1 cellular context compared by ENCODE assay signal in genomic region chr4:41709844-41710481, GRCh38.
TF ChIP-seq lines count a peak whose summit lies in the region.

No MANE protein-coding gene starts in this region.

TF ChIP-seq in HEK293, 187 proteins besides CTCF, POLR2A, EP300 and RAD21 (continued from another document):
- no peak for TF ChIP-seq PBX3 (CRISPR knock-in tag; IDR thresholded peaks at IDR 0.05)
- TF ChIP-seq ZNF610 (tag by site-specific recombination; IDR thresholded peaks at IDR 0.05; ENCODE audit: borderline replicate concordance), result no peak
- no peak for TF ChIP-seq SCRT1 (tag by site-specific recombination; IDR thresholded peaks at IDR 0.05; ENCODE audit: borderline replicate concordance)
- TF ChIP-seq ZNF654 (tag by site-specific recombination; IDR thresholded peaks at IDR 0.05; ENCODE audit: low read depth), result peak; percentile 10; the same call in 1 of the 2 replicates
- no peak for TF ChIP-seq ZNF280D (tag by site-specific recombination; IDR thresholded peaks at IDR 0.05)
- TF ChIP-seq ZBTB21 (tag by site-specific recombination; IDR thresholded peaks at IDR 0.05), result peak; percentile 86
- no peak; the same call in 1 of the 2 replicates for TF ChIP-seq ZNF501 (tag by site-specific recombination; IDR thresholded peaks at IDR 0.05)
- TF ChIP-seq ZNF785 (tag by site-specific recombination; IDR thresholded peaks at IDR 0.05), result no peak
- no peak for TF ChIP-seq ZNF670 (tag by site-specific recombination; IDR thresholded peaks at IDR 0.05; ENCODE audit: low read depth)
- TF ChIP-seq ZNF623 (tag by site-specific recombination; IDR thresholded peaks at IDR 0.05), result no peak
- TF ChIP-seq ZNF394 (tag by site-specific recombination; IDR thresholded peaks at IDR 0.05; ENCODE audit: borderline replicate concordance), result 0 out of 2 replicates have a peak, but pooled peaks have one; percentile 20
- TF ChIP-seq ZNF266 (tag by site-specific recombination; IDR thresholded peaks at IDR 0.05; ENCODE audit: low read depth), result no peak
- TF ChIP-seq GLIS1 (tag by site-specific recombination; IDR thresholded peaks at IDR 0.05), result 0 out of 2 replicates have a peak, but pooled peaks have one; percentile 25
- peak; percentile 69; the same call in 1 of the 2 replicates for TF ChIP-seq ZBTB44 (tag by site-specific recombination; IDR thresholded peaks at IDR 0.05)
- no peak for TF ChIP-seq ZNF157 (tag by site-specific recombination; IDR thresholded peaks at IDR 0.05)
- TF ChIP-seq ZNF133 (tag by site-specific recombination; IDR thresholded peaks at IDR 0.05), result no peak
- TF ChIP-seq HOXC10 (CRISPR knock-in tag; IDR thresholded peaks at IDR 0.05), result no peak
- peak; percentile 59; the same call in 1 of the 2 replicates for TF ChIP-seq OSR2 (tag by site-specific recombination; IDR thresholded peaks at IDR 0.05)
- TF ChIP-seq, protein P1, sequence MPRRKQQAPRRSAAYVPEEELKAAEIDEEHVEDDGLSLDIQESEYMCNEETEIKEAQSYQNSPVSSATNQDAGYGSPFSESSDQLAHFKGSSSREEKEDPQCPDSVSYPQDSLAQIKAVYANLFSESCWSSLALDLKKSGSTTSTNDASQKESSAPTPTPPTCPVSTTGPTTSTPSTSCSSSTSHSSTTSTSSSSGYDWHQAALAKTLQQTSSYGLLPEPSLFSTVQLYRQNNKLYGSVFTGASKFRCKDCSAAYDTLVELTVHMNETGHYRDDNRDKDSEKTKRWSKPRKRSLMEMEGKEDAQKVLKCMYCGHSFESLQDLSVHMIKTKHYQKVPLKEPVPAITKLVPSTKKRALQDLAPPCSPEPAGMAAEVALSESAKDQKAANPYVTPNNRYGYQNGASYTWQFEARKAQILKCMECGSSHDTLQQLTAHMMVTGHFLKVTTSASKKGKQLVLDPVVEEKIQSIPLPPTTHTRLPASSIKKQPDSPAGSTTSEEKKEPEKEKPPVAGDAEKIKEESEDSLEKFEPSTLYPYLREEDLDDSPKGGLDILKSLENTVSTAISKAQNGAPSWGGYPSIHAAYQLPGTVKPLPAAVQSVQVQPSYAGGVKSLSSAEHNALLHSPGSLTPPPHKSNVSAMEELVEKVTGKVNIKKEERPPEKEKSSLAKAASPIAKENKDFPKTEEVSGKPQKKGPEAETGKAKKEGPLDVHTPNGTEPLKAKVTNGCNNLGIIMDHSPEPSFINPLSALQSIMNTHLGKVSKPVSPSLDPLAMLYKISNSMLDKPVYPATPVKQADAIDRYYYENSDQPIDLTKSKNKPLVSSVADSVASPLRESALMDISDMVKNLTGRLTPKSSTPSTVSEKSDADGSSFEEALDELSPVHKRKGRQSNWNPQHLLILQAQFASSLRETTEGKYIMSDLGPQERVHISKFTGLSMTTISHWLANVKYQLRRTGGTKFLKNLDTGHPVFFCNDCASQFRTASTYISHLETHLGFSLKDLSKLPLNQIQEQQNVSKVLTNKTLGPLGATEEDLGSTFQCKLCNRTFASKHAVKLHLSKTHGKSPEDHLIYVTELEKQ (tag by site-specific recombination; IDR thresholded peaks at IDR 0.05; ENCODE audit: borderline replicate concordance), result no peak; the same call in 1 of the 2 replicates
- TF ChIP-seq ZNF18 (tag by site-specific recombination; IDR thresholded peaks at IDR 0.05), result no peak
- TF ChIP-seq YY2 (tag by site-specific recombination; IDR thresholded peaks at IDR 0.05), result no peak
- peak; percentile 79 for TF ChIP-seq ZNF843 (tag by site-specific recombination; IDR thresholded peaks at IDR 0.05)
- peak; percentile 94 for TF ChIP-seq OVOL3 (tag by site-specific recombination; IDR thresholded peaks at IDR 0.05)
- TF ChIP-seq ZNF548 (tag by site-specific recombination; IDR thresholded peaks at IDR 0.05), result no peak
- TF ChIP-seq ZNF558 (tag by site-specific recombination; IDR thresholded peaks at IDR 0.05), result peak; percentile 54
- TF ChIP-seq ZNF660 (tag by site-specific recombination; IDR thresholded peaks at IDR 0.05), result peak; percentile 34; the same call in 1 of the 2 replicates
- no peak for TF ChIP-seq EGR2 (tag by site-specific recombination; IDR thresholded peaks at IDR 0.05; ENCODE audit: low read depth)
- TF ChIP-seq ZNF184 (tag by site-specific recombination; IDR thresholded peaks at IDR 0.05), result 0 out of 2 replicates have a peak, but pooled peaks have one; percentile 14
- TF ChIP-seq KLF7 (tag by site-specific recombination; IDR thresholded peaks at IDR 0.05; ENCODE audit: borderline replicate concordance), result no peak
- no peak for TF ChIP-seq HOXA7 (CRISPR knock-in tag; IDR thresholded peaks at IDR 0.05; ENCODE audit: borderline replicate concordance)
- no peak for TF ChIP-seq ZBTB20 (tag by site-specific recombination; IDR thresholded peaks at IDR 0.05)
- TF ChIP-seq ZNF350 (tag by site-specific recombination; IDR thresholded peaks at IDR 0.05), result no peak
- TF ChIP-seq, protein P2, sequence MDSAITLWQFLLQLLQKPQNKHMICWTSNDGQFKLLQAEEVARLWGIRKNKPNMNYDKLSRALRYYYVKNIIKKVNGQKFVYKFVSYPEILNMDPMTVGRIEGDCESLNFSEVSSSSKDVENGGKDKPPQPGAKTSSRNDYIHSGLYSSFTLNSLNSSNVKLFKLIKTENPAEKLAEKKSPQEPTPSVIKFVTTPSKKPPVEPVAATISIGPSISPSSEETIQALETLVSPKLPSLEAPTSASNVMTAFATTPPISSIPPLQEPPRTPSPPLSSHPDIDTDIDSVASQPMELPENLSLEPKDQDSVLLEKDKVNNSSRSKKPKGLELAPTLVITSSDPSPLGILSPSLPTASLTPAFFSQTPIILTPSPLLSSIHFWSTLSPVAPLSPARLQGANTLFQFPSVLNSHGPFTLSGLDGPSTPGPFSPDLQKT (IDR thresholded peaks at IDR 0.05; ENCODE audit: borderline replicate concordance, low read depth, low read length), result no peak
- no peak for TF ChIP-seq BCL6B (tag by site-specific recombination; IDR thresholded peaks at IDR 0.05)
- no peak for TF ChIP-seq ZNF292 (tag by site-specific recombination; IDR thresholded peaks at IDR 0.05; ENCODE audit: borderline replicate concordance, low read depth)
- no peak for TF ChIP-seq ZNF768 (tag by site-specific recombination; IDR thresholded peaks at IDR 0.05)
- TF ChIP-seq WT1 (tag by site-specific recombination; IDR thresholded peaks at IDR 0.05), result peak; percentile 96
- peak; percentile 97 for TF ChIP-seq ZNF629 (tag by site-specific recombination; IDR thresholded peaks at IDR 0.05)
- TF ChIP-seq, protein P3, sequence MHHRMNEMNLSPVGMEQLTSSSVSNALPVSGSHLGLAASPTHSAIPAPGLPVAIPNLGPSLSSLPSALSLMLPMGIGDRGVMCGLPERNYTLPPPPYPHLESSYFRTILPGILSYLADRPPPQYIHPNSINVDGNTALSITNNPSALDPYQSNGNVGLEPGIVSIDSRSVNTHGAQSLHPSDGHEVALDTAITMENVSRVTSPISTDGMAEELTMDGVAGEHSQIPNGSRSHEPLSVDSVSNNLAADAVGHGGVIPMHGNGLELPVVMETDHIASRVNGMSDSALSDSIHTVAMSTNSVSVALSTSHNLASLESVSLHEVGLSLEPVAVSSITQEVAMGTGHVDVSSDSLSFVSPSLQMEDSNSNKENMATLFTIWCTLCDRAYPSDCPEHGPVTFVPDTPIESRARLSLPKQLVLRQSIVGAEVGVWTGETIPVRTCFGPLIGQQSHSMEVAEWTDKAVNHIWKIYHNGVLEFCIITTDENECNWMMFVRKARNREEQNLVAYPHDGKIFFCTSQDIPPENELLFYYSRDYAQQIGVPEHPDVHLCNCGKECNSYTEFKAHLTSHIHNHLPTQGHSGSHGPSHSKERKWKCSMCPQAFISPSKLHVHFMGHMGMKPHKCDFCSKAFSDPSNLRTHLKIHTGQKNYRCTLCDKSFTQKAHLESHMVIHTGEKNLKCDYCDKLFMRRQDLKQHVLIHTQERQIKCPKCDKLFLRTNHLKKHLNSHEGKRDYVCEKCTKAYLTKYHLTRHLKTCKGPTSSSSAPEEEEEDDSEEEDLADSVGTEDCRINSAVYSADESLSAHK (tag by site-specific recombination; IDR thresholded peaks at IDR 0.05), result no peak; the same call in 1 of the 2 replicates
- TF ChIP-seq ZNF658 (tag by site-specific recombination; IDR thresholded peaks at IDR 0.05), result no peak
- no peak for TF ChIP-seq ZFP69B (tag by site-specific recombination; IDR thresholded peaks at IDR 0.05)
